Comparison of ENCODE assay signal across 18 cellular contexts in genomic region chr5:3518057-3518456, GRCh38.
A peak's percentile ranks its signal among the peaks of the same experiment; 100 is the strongest.
DNase-seq lines count a peak whose midpoint lies in the region; ATAC-seq and TF ChIP-seq lines count a peak whose summit lies in the region.
"Had no signal": no experiment of that assay in that cellular context is flagged by ENCODE, and none has a peak within 500 bp of the region (broad histone marks: within the 10 kb centered on the region; RNA-seq: fewer than 3 reads in every experiment).

No MANE protein-coding gene starts in this region.

- WGBS in endodermal cell (ENCODE audit: insufficient coverage in 1 of 2, insufficient read length in 1 of 2), 2 experiments = 81 to 92% methylated on average over 7 to 11 of the region's 11 CpGs

- H3K36me3 ChIP-seq in endodermal cell (ENCODE audit: control insufficient read depth, insufficient read depth, low read length) = no peaks in the 10 kb centered on the region

- H3K4me3 Mint-ChIP-seq in endodermal cell (no peak overlapping the region), neural crest cell (no peak overlapping the region)
- H3K4me3 Mint-ChIP-seq: CD4-positive, alpha-beta memory T cell had no signal

- H3K27ac ChIP-seq in endodermal cell (ENCODE audit: low read depth, low read length) = peak overlapping the region; percentile 27
- H3K27ac ChIP-seq: GM23248 had no signal

- H3K27me3 Mint-ChIP-seq in endodermal cell (ENCODE audit: insufficient read depth) = peaks cover 4% of the 10 kb centered on the region
- H3K27me3 Mint-ChIP-seq in neural crest cell (ENCODE audit: low read depth) = no peaks in the 10 kb centered on the region
- H3K27me3 Mint-ChIP-seq: CD4-positive, alpha-beta memory T cell had no signal

- no peaks in the 10 kb centered on the region for H3K9me3 ChIP-seq in endodermal cell (ENCODE audit: control insufficient read depth, low read length)

- no peaks in the 10 kb centered on the region for H3K27me3 ChIP-seq in endodermal cell (ENCODE audit: control insufficient read depth, insufficient read depth, low read length, poor library complexity, severe bottlenecking)

- no peak overlapping the region for H3K4me3 ChIP-seq in endodermal cell (ENCODE audit: low read length)
- H3K4me3 ChIP-seq: GM23248 had no signal

- H3K27ac Mint-ChIP-seq in endodermal cell (no peak overlapping the region), neural crest cell (ENCODE audit: unreplicated experiment) (peak overlapping the region; percentile 92)
- H3K27ac Mint-ChIP-seq: CD4-positive, alpha-beta memory T cell had no signal

- peak; percentile 40 for ATAC-seq in left ventricle myocardium superior
- no peak for ATAC-seq in left cardiac atrium
- ATAC-seq: HCT116 had no signal

- DNase-seq in left ventricle myocardium superior = no peak
- no peak for DNase-seq in left cardiac atrium
- DNase-seq in endodermal cell = no peak
- DNase-seq in neural crest cell (ENCODE audit: low read depth, low spot score) = no peak
- DNase-seq in retina = peak; percentile 11
- DNase-seq in NCI-H2227 (lab: John Stamatoyannopoulos, UW; ENCODE audit: unreplicated experiment) = no peak
- no peak for DNase-seq in Kasumi-1 (lab: John Stamatoyannopoulos, UW)
- no peak for DNase-seq in NCI-H524 (lab: John Stamatoyannopoulos, UW)
- DNase-seq: C1 segment of cervical spinal cord; Calu3; CD4-positive, alpha-beta memory T cell; COR-L47; DMS53; DMS79 treated with DMSO at 0.1 percent for 48 hours; GF-D8; GM23248; H7 had no signal

- no peaks in the 10 kb centered on the region for H3K4me1 Mint-ChIP-seq in endodermal cell
- H3K4me1 Mint-ChIP-seq in neural crest cell = peaks cover 53% of the 10 kb centered on the region
- H3K4me1 Mint-ChIP-seq: CD4-positive, alpha-beta memory T cell had no signal

- H3K36me3 Mint-ChIP-seq in endodermal cell (ENCODE audit: low read depth) = no peaks in the 10 kb centered on the region
- peaks cover 2% of the 10 kb centered on the region for H3K36me3 Mint-ChIP-seq in neural crest cell (ENCODE audit: low read depth)
- H3K36me3 Mint-ChIP-seq: CD4-positive, alpha-beta memory T cell had no signal

- no peaks in the 10 kb centered on the region for H3K4me1 ChIP-seq in endodermal cell (ENCODE audit: control insufficient read depth, insufficient read depth, low read length)

- intact Hi-C loops in left ventricle myocardium superior (cut with micrococcal nuclease) (no loop called here), left cardiac atrium (cut with DNase I) (no loop called here)

- TF ChIP-seq CTCF in endodermal cell (conservative IDR thresholded peaks at IDR 0.05) = no peak
- TF ChIP-seq CTCF in neural crest cell (conservative IDR thresholded peaks at IDR 0.05) = no peak

- H3K9me3 Mint-ChIP-seq in endodermal cell (no peaks in the 10 kb centered on the region), neural crest cell (peaks cover 10% of the 10 kb centered on the region)

- H3K9ac ChIP-seq in endodermal cell (ENCODE audit: extremely low read depth, low read length, poor library complexity, severe bottlenecking) = no peak overlapping the region
- H3K9ac ChIP-seq: GM23248 had no signal
